15 cellular contexts compared by ENCODE assay signal in the genomic region with DNA sequence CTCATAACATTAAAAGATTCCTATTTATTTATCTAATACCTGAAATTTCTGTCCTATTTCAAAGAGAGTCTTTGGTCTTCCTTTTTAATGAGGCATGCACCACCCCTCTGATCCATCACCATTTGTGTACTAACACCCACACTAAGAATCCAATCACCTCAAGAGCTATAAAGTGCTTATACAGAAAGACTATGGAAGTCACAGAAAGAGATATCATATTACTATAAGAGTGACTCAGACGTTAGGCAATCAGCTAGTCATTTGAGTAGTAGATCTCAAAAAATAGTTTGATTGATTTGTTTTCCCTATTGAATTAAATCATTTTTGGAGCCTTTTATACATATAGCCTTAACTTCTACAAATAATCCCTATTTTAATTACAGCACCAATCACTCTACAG. TPM values are rescaled to one million over a fixed set of nuclear protein-coding genes. Genes with fewer than 3 reads are reported as not detected.
DNase-seq lines count a peak whose midpoint lies in the region; ATAC-seq and TF ChIP-seq lines count a peak whose summit lies in the region.
"Had no signal": no experiment of that assay in that cellular context is flagged by ENCODE, and none has a peak within 500 bp of the region (broad histone marks: within the 10 kb centered on the region; RNA-seq: fewer than 3 reads in every experiment).

No MANE protein-coding gene starts in this region.

- ATAC-seq in central memory CD8-positive, alpha-beta T cell (replicated peaks; ENCODE audit: extremely low read depth, poor library complexity, severe bottlenecking): no peak
- ATAC-seq in GM21723 (IDR thresholded peaks at IDR 0.05; ENCODE audit: unreplicated experiment): no peak
- ATAC-seq in body of pancreas: no peak

- CTCF ChIA-PET in MCF 10A (lab: Yijun Ruan, JAX): interaction anchor here (0.6 to 0.8 kb wide), 4 partner anchors 22 to 605 kb away, joined by 3 read pairs; no protein-coding TSS in a partner anchor

- H3K4me1 ChIP-seq in breast epithelium: no peaks in the 10 kb centered on the region
- no peaks in the 10 kb centered on the region for H3K4me1 ChIP-seq in body of pancreas
- H3K4me1 ChIP-seq: SJSA1 had no signal

- WGBS in body of pancreas, 2 donors: 82 to 86% methylated on average over 1 of the region's 1 CpG

- no peaks in the 10 kb centered on the region for H3K9me3 Mint-ChIP-seq in MCF 10A (ENCODE audit: unreplicated experiment)
- no peaks in the 10 kb centered on the region for H3K9me3 Mint-ChIP-seq in central memory CD8-positive, alpha-beta T cell
- H3K9me3 Mint-ChIP-seq: activated B cell treated with CpG ODN at 0.5 μM for 24 hours; activated T-cell treated with anti-CD3 and anti-CD28 coated beads, Interleukin-2, amount 50 U/mL, for 4 hours; brain had no signal

- H3K36me3 Mint-ChIP-seq in MCF 10A (ENCODE audit: insufficient read depth, unreplicated experiment): peaks cover 6% of the 10 kb centered on the region
- peaks cover 2% of the 10 kb centered on the region for H3K36me3 Mint-ChIP-seq in central memory CD8-positive, alpha-beta T cell (ENCODE audit: insufficient read depth)

- no peaks in the 10 kb centered on the region for H3K9me3 ChIP-seq in breast epithelium
- H3K9me3 ChIP-seq in body of pancreas: no peaks in the 10 kb centered on the region
- H3K9me3 ChIP-seq: ovary, SJSA1 had no signal

- intact Hi-C loops in MCF 10A (cut with micrococcal nuclease) (no loop called here), breast epithelium (cut with DNase I; ENCODE audit: low total_unique reads) (no loop called here), body of pancreas (cut with DNase I) (no loop called here)

- TF ChIP-seq POLR2A in breast epithelium (IDR thresholded peaks at IDR 0.05) (no peak), body of pancreas (IDR thresholded peaks at IDR 0.05) (no peak)

- no peak overlapping the region for H3K4me3 ChIP-seq in breast epithelium
- H3K4me3 ChIP-seq in body of pancreas: no peak overlapping the region
- H3K4me3 ChIP-seq: ovary, SJSA1 had no signal

- no TSS peak for BruUV-seq in MCF 10A (replicated peaks; lab: Mats Ljungman, UMichigan)

- H3K4me1 Mint-ChIP-seq in MCF 10A (ENCODE audit: insufficient read depth, unreplicated experiment): peaks cover 10% of the 10 kb centered on the region
- H3K4me1 Mint-ChIP-seq in central memory CD8-positive, alpha-beta T cell: peaks cover 4% of the 10 kb centered on the region

- DNase-seq in MCF 10A (ENCODE audit: unreplicated experiment) (peak; percentile 78), breast epithelium (ENCODE audit: low spot score in 2 of 2) (no peak), NCI-H226 (peak; percentile 44), NCI-H748 treated with DMSO at 0.1 percent for 48 hours (lab: John Stamatoyannopoulos, UW) (no peak), body of pancreas (no peak)
- no peak for DNase-seq in central memory CD8-positive, alpha-beta T cell (ENCODE audit: low spot score in 2 of 2)
- no peak for DNase-seq in activated T-cell treated with anti-CD3 and anti-CD28 coated beads, Interleukin-2, amount 50 U/mL, for 1 hour
- DNase-seq: activated B cell treated with CpG ODN at 0.5 μM for 24 hours; activated T-cell treated with anti-CD3 and anti-CD28 coated beads, Interleukin-2, amount 50 U/mL, for 4 hours; NCI-H774; ovary; stimulated activated naive CD4-positive, alpha-beta T cell had no signal

- H3K27ac ChIP-seq in breast epithelium (no peak overlapping the region), body of pancreas (no peak overlapping the region)
- H3K27ac ChIP-seq: ovary, SJSA1 had no signal

- H3K27ac Mint-ChIP-seq in MCF 10A (ENCODE audit: low read depth, unreplicated experiment): no peak overlapping the region
- H3K27ac Mint-ChIP-seq in central memory CD8-positive, alpha-beta T cell (ENCODE audit: low read depth): peak overlapping the region; percentile 20
- H3K27ac Mint-ChIP-seq: activated B cell treated with CpG ODN at 0.5 μM for 24 hours, brain had no signal

- H3K36me3 ChIP-seq in breast epithelium (no peaks in the 10 kb centered on the region), body of pancreas (replicated peaks in 1 of 2; ENCODE audit: insufficient read depth in 1 of 2, low read depth in 2 of 2) (no peaks in the 10 kb centered on the region)
- H3K36me3 ChIP-seq: ovary, SJSA1 had no signal

- POLR2A ChIA-PET in MCF 10A (lab: Yijun Ruan, JAX): interaction anchor here (0.7 to 2.9 kb wide), 6 partner anchors 10 to 214 kb away, joined by 3 to 16 read pairs (median 4); a partner anchor contains a TSS

- H3K27me3 Mint-ChIP-seq in MCF 10A (ENCODE audit: insufficient read depth, unreplicated experiment): no peaks in the 10 kb centered on the region
- no peaks in the 10 kb centered on the region for H3K27me3 Mint-ChIP-seq in central memory CD8-positive, alpha-beta T cell
- H3K27me3 Mint-ChIP-seq: activated B cell treated with CpG ODN at 0.5 μM for 24 hours, brain had no signal

- H3K4me3 Mint-ChIP-seq in MCF 10A (ENCODE audit: unreplicated experiment): no peak overlapping the region
- H3K4me3 Mint-ChIP-seq in central memory CD8-positive, alpha-beta T cell: no peak overlapping the region
- H3K4me3 Mint-ChIP-seq: activated B cell treated with CpG ODN at 0.5 μM for 24 hours; activated T-cell treated with anti-CD3 and anti-CD28 coated beads, Interleukin-2, amount 50 U/mL, for 4 hours; brain had no signal

- no peak for TF ChIP-seq CTCF in MCF 10A (IDR thresholded peaks at IDR 0.05; ENCODE audit: unreplicated experiment)
- no peak for TF ChIP-seq CTCF in breast epithelium (IDR thresholded peaks at IDR 0.05)
- TF ChIP-seq CTCF in body of pancreas (IDR thresholded peaks at IDR 0.05): no peak

- H3K27me3 ChIP-seq in breast epithelium (no peaks in the 10 kb centered on the region), body of pancreas (no peaks in the 10 kb centered on the region)
- H3K27me3 ChIP-seq: ovary, SJSA1 had no signal

RNA-seq across cellular contexts. Expression of a gene that starts 46.1 kb away (rescaled TPM):
- total RNA-seq in MCF 10A (2022): 36.5 and 46.8 TPM in 2 replicates
- total RNA-seq in breast epithelium: 10 to 100 TPM; 13.0 to 22.8 (median 16.7) TPM
- 10 to 100 TPM in 1 of 2 donors, 1 to 10 TPM in 1; 8.9 to 23.9 TPM for total RNA-seq in body of pancreas

RNA-seq across cellular contexts. Expression of a gene that starts 46.5 kb away (rescaled TPM):
- 57.8 and 66.1 TPM in 2 replicates for total RNA-seq in MCF 10A (2022)
- 10 to 100 TPM; 22.0 to 34.8 (median 27.7) TPM for total RNA-seq in breast epithelium
- total RNA-seq in body of pancreas: 10 to 100 TPM; 11.5 to 15.0 TPM

Comparison
In these comparisons a context has a peak if more than half of its experiments do, and no peak if none do; other contexts are left out.
1. DNase-seq: peak in MCF 10A (single experiment) and NCI-H226 (single experiment); none in breast epithelium (0 of 2), central memory CD8-positive, alpha-beta T cell (0 of 2), NCI-H748 treated with DMSO at 0.1 percent for 48 hours (single experiment), activated T-cell treated with anti-CD3 and anti-CD28 coated beads, Interleukin-2, amount 50 U/mL, for 1 hour (single experiment) and body of pancreas (0 of 4).